In the genomic region with DNA sequence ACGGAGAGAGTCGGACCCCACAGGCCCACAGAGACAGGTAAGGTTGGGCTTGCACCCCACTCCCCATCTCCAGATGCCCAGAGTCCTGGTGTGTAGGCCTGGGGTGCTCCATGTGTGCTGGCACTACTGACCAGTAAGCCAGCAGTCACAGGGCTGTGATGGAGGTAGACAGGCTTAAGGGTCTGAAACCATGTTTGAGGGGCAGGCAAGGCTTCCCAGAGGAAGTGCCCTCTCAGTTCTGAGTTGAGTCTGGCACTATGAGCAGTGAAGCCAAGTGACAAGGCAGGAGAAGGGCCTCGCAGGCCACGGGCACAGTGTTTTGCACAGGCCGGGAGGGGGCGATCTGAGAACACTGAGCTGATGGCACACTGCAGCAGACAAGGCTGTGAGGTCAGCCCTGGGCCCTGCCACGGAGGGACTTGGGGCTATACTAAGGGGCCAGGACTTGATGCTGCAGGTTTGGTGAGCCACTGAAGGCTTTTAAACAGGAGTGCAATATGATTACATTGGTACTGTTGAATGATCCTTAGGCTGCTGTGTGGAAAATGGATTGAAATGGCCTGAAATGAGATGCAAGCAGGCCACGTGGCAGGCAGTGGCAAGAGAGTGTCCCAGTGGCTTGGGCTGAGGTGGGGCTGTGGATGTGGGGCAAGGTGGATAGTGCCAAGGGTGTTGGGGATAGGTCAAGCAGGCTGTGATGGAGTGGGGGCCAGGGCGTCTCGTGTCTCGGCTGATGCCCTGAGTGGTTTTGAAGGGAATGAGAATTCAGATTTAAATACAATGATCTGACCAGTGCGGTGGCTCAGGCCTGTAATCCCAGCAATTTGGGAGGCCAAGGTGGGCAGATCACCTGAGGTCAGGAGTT, we compare ENCODE assay signal across 8 cellular contexts. TPM values are rescaled to one million over a fixed set of nuclear protein-coding genes. Genes with fewer than 3 reads are reported as not detected.
DNase-seq lines count a peak whose midpoint lies in the region; ATAC-seq, FAIRE-seq and TF ChIP-seq lines count a peak whose summit lies in the region.

No MANE protein-coding gene starts in this region.

- ATAC-seq in HG03095 (IDR thresholded peaks at IDR 0.05; ENCODE audit: unreplicated experiment) (peak; percentile 64), esophagus mucosa (peak; percentile 83), natural killer cell (peak; percentile 76 to 99 (median 97)), HG03439 (IDR thresholded peaks at IDR 0.05; ENCODE audit: unreplicated experiment) (no peak)
- peak; percentile 85 for ATAC-seq in stimulated activated naive CD8-positive, alpha-beta T cell treated with anti-CD3 and anti-CD28 coated beads, Interleukin-15, Interleukin-2, amounts not matched to agents 100 U/mL and 50 U/mL, for 24 hours

- H3K27ac Mint-ChIP-seq in natural killer cell, result no peak overlapping the region

- no peak overlapping the region for H3K27ac ChIP-seq in OCI-LY1 (ENCODE audit: low read depth, low read length, poor library complexity, severe bottlenecking)

- no peak overlapping the region for H3K4me3 Mint-ChIP-seq in natural killer cell

- H3K27me3 ChIP-seq in OCI-LY1 (ENCODE audit: insufficient read depth, low read length), result no peaks in the 10 kb centered on the region; the same call in 1 of the 2 replicates

- no peaks in the 10 kb centered on the region for H3K9me3 ChIP-seq in OCI-LY1 (ENCODE audit: low read length)

- H2AFZ ChIP-seq in OCI-LY1 (ENCODE audit: low read length), result no peak overlapping the region

- peak; percentile 98 for FAIRE-seq in GM12891 (lab: Jason Lieb, UNC)

- no peaks in the 10 kb centered on the region for H3K9me2 ChIP-seq in OCI-LY1 (ENCODE audit: low read depth, low read length)

- no peak overlapping the region for H3K4me2 ChIP-seq in OCI-LY1 (ENCODE audit: low read length)

- no peak overlapping the region for H3K9ac ChIP-seq in OCI-LY1 (ENCODE audit: low read length)

- intact Hi-C loops in natural killer cell (cut with micrococcal nuclease), result loop anchor here (1.0 kb wide), 2 partner anchors 135 to 243 kb away; no protein-coding TSS in a partner anchor

- H3K4me1 Mint-ChIP-seq in natural killer cell, result peaks cover 0 to 6% of the 10 kb centered on the region in 2 donors

- H3K79me2 ChIP-seq in OCI-LY1 (ENCODE audit: insufficient read depth, low read length), result no peaks in the 10 kb centered on the region

- no peaks in the 10 kb centered on the region for H4K20me1 ChIP-seq in OCI-LY1 (ENCODE audit: insufficient read depth, low read length)

- no peaks in the 10 kb centered on the region for H3K36me3 ChIP-seq in OCI-LY1 (ENCODE audit: insufficient read depth, low read length)

- H3K4me1 ChIP-seq in OCI-LY1 (ENCODE audit: insufficient read depth, low read length, severe bottlenecking), result no peaks in the 10 kb centered on the region

- no peak overlapping the region for H3K4me3 ChIP-seq in OCI-LY1 (ENCODE audit: low read depth, low read length, poor library complexity, severe bottlenecking)

- TF ChIP-seq CTCF in OCI-LY1 (IDR thresholded peaks at IDR 0.05; ENCODE audit: low read length), result peak; percentile 97
- TF ChIP-seq CTCF in natural killer cell (IDR thresholded peaks at IDR 0.05), result peak; percentile 65

- peaks cover 0 to 11% of the 10 kb centered on the region in 2 donors for H3K27me3 Mint-ChIP-seq in natural killer cell (ENCODE audit: low read depth in 2 of 2)

- H3F3A ChIP-seq in OCI-LY1 (ENCODE audit: insufficient read depth, low read length), result no peaks in the 10 kb centered on the region

- no peaks in the 10 kb centered on the region for H3K36me3 Mint-ChIP-seq in natural killer cell

- DNase-seq in GM12891 (ENCODE audit: insufficient read length, low spot score), result peak; percentile 93
- DNase-seq in activated T-cell treated with anti-CD3 and anti-CD28 coated beads for 24 hours (ENCODE audit: low read depth), result peak; percentile 64
- DNase-seq in natural killer cell, result peak; percentile 65
- peak; percentile 83 for DNase-seq in stimulated activated naive CD8-positive, alpha-beta T cell treated with anti-CD3 and anti-CD28 coated beads, Interleukin-15, Interleukin-2, amounts not matched to agents 100 U/mL and 50 U/mL, for 24 hours

- H3K9me3 Mint-ChIP-seq in natural killer cell, result no peaks in the 10 kb centered on the region

- TF ChIP-seq POLR2A in GM12891 (IDR thresholded peaks at IDR 0.05; ENCODE audit: low read depth, low read length), result no peak

TF ChIP-seq in GM12891, 5 proteins besides CTCF, POLR2A, EP300 and RAD21:
- no peak for TF ChIP-seq POU2F2 (IDR thresholded peaks at IDR 0.05; ENCODE audit: low read depth, low read length)
- TF ChIP-seq SPI1 (IDR thresholded peaks at IDR 0.05; ENCODE audit: low read depth, low read length), result no peak
- no peak for TF ChIP-seq PAX5 (IDR thresholded peaks at IDR 0.05; ENCODE audit: insufficient read depth, low read length, severe bottlenecking)
- TF ChIP-seq POLR2AphosphoS5 (IDR thresholded peaks at IDR 0.05; ENCODE audit: low read depth, low read length), result no peak
- no peak for TF ChIP-seq TAF1 (IDR thresholded peaks at IDR 0.05; ENCODE audit: low read depth, low read length)

RNA-seq across cellular contexts. Expression of a gene that starts 20.3 kb away (rescaled TPM):
- polyA plus RNA-seq in GM12891 (2012; ENCODE audit: low read depth, missing spikeins), result 0.03 TPM
- total RNA-seq in esophagus mucosa (not detected), natural killer cell (under 1 TPM in 1 of 3 donors, not detected in 2; 0.07 TPM)

RNA-seq across cellular contexts. Expression of a gene that starts 34.3 kb away (rescaled TPM):
- polyA plus RNA-seq in GM12891 (2012; ENCODE audit: low read depth, missing spikeins), result 113 TPM
- total RNA-seq in esophagus mucosa (40.2 TPM), natural killer cell (10 to 100 TPM in 1 of 3 donors, 1 to 10 TPM in 2; 6.1 to 10.2 (median 8.0) TPM)

RNA-seq across cellular contexts. Expression of a gene that starts 34.5 kb away (rescaled TPM):
- polyA plus RNA-seq in GM12891 (2012; ENCODE audit: low read depth, missing spikeins), result 0.37 TPM
- total RNA-seq in esophagus mucosa, result not detected
- not detected for total RNA-seq in natural killer cell

RNA-seq across cellular contexts. Expression of a gene that starts 45.1 kb away (rescaled TPM):
- polyA plus RNA-seq in GM12891 (2012; ENCODE audit: low read depth, missing spikeins), result 12.2 TPM
- total RNA-seq in esophagus mucosa (0.28 TPM), natural killer cell (1 to 10 TPM; 3.6 to 5.3 (median 4.3) TPM)
